ENCODE assay signal across 8 cellular contexts in genomic region chr10:44958196-44958896, GRCh38. TPM values are rescaled to one million over a fixed set of nuclear protein-coding genes. Genes with fewer than 3 reads are reported as not detected.
DNase-seq lines count a peak whose midpoint lies in the region; ATAC-seq and TF ChIP-seq lines count a peak whose summit lies in the region.

No MANE protein-coding gene starts in this region.

- H3K36me3 ChIP-seq in WERI-Rb-1: no peaks in the 10 kb centered on the region; the same call in 1 of the 2 replicates

- H3K27me3 ChIP-seq in WERI-Rb-1 (ENCODE audit: insufficient read depth, low read depth, severe bottlenecking): no peaks in the 10 kb centered on the region

- peak; percentile 7 for DNase-seq in SIG-M5 treated with dmso at 0.1 percent for 504 hours (lab: John Stamatoyannopoulos, UW; ENCODE audit: unreplicated experiment)
- DNase-seq in SIG-M5 (lab: John Stamatoyannopoulos, UW): no peak
- DNase-seq in WERI-Rb-1: no peak
- no peak for DNase-seq in Right ventricle myocardium superior
- peak; percentile 85 for DNase-seq in renal cortical epithelial cell (ENCODE audit: low read depth)
- no peak for DNase-seq in DMS153 treated with DMSO at 0.1 percent for 48 hours (lab: John Stamatoyannopoulos, UW; ENCODE audit: unreplicated experiment)
- DNase-seq in NAMALWA (ENCODE audit: low spot score): no peak

- intact Hi-C loops in Right ventricle myocardium superior (cut with DNase I): no loop called here

- H3K9me3 ChIP-seq in WERI-Rb-1 (ENCODE audit: severe bottlenecking): peaks cover 3% of the 10 kb centered on the region

- no peak for TF ChIP-seq CTCF in WERI-Rb-1 (IDR thresholded peaks at IDR 0.05; ENCODE audit: low read depth, low read length)

- peak overlapping the region; percentile 73 for H3K4me3 ChIP-seq in WERI-Rb-1 (ENCODE audit: low read depth, low read length)

- peak overlapping the region; percentile 92 for H3K27ac ChIP-seq in WERI-Rb-1

- ATAC-seq in Right ventricle myocardium superior (ENCODE audit: poor library complexity) (peak; percentile 57), HG02642 (IDR thresholded peaks at IDR 0.05; ENCODE audit: poor library complexity, unreplicated experiment) (no peak)

RNA-seq across cellular contexts. Expression of gene RASSF4, which starts 1.3 kb away (rescaled TPM):
- total RNA-seq in Right ventricle myocardium superior: 87.5 TPM
- 79.1 and 155 TPM in 2 replicates for total RNA-seq in renal cortical epithelial cell

RNA-seq across cellular contexts. Expression of gene DEPP1, which starts 20.3 kb away (rescaled TPM):
- total RNA-seq in Right ventricle myocardium superior (35.1 TPM), renal cortical epithelial cell (11.3 and 24.5 TPM in 2 replicates)

RNA-seq across cellular contexts. Expression of gene ZNF22, which starts 42.4 kb away (rescaled TPM):
- 11.4 TPM for total RNA-seq in Right ventricle myocardium superior
- 24.5 and 26.8 TPM in 2 replicates for total RNA-seq in renal cortical epithelial cell

RNA-seq across cellular contexts. Expression of gene TMEM72, which starts 47.2 kb away (rescaled TPM):
- total RNA-seq in Right ventricle myocardium superior (not detected), renal cortical epithelial cell (0.15 TPM in 1 of 2 replicates, not detected in the other)

Comparison
In these comparisons a context has a peak if more than half of its experiments do, and no peak if none do; other contexts are left out.
1. DNase-seq: peak in SIG-M5 treated with dmso at 0.1 percent for 504 hours (single experiment) and renal cortical epithelial cell (single experiment); none in SIG-M5 (single experiment), WERI-Rb-1 (single experiment), Right ventricle myocardium superior (single experiment), DMS153 treated with DMSO at 0.1 percent for 48 hours (single experiment) and NAMALWA (single experiment).